22 cellular contexts compared by ENCODE assay signal in genomic region chr7:85262891-85263290, GRCh38.
"Had no signal": no experiment of that assay in that cellular context is flagged by ENCODE, and none has a peak within 500 bp of the region (broad histone marks: within the 10 kb centered on the region; RNA-seq: fewer than 3 reads in every experiment).

No MANE protein-coding gene starts in this region.

- H3K9ac ChIP-seq: parathyroid adenoma had no signal

- H3K4me1 Mint-ChIP-seq: activated B cell treated with CpG ODN at 0.5 μM for 24 hours; activated CD4-positive, alpha-beta T cell treated with anti-CD3 and anti-CD28 coated beads for 36 hours; activated naive CD8-positive, alpha-beta T cell treated with anti-CD3 and anti-CD28 coated beads for 36 hours; memory B cell; nephron progenitor cell had no signal

- H3K9me3 ChIP-seq: esophagus muscularis mucosa, gastrocnemius medialis, heart left ventricle, mucosa of descending colon, thoracic aorta, upper lobe of right lung had no signal

- ATAC-seq: activated CD4-positive, alpha-beta T cell treated with anti-CD3 and anti-CD28 coated beads for 36 hours; gastrocnemius medialis; heart left ventricle; mucosa of descending colon; right cardiac atrium; upper lobe of right lung had no signal

- H3K4me1 ChIP-seq: esophagus muscularis mucosa, gastrocnemius medialis, heart left ventricle, parathyroid adenoma, upper lobe of right lung had no signal

- H3K4me3 Mint-ChIP-seq: activated B cell treated with CpG ODN at 0.5 μM for 24 hours; activated CD4-positive, alpha-beta T cell treated with anti-CD3 and anti-CD28 coated beads for 36 hours; activated naive CD8-positive, alpha-beta T cell treated with anti-CD3 and anti-CD28 coated beads for 36 hours; memory B cell; nephron progenitor cell had no signal

- H2AFZ ChIP-seq: parathyroid adenoma had no signal

- H3K9me3 Mint-ChIP-seq: activated naive CD8-positive, alpha-beta T cell treated with anti-CD3 and anti-CD28 coated beads for 36 hours; nephron progenitor cell had no signal

- H3K4me3 ChIP-seq: esophagus muscularis mucosa, gastrocnemius medialis, heart left ventricle, mucosa of descending colon, thoracic aorta, upper lobe of right lung had no signal

- H3K27me3 ChIP-seq: esophagus muscularis mucosa, gastrocnemius medialis, heart left ventricle, upper lobe of right lung had no signal

- H3K27me3 Mint-ChIP-seq: activated B cell treated with CpG ODN at 0.5 μM for 24 hours; activated CD4-positive, alpha-beta T cell treated with anti-CD3 and anti-CD28 coated beads for 36 hours; activated naive CD8-positive, alpha-beta T cell treated with anti-CD3 and anti-CD28 coated beads for 36 hours; memory B cell had no signal

- H3K27ac Mint-ChIP-seq: activated B cell treated with CpG ODN at 0.5 μM for 24 hours; activated CD4-positive, alpha-beta T cell treated with anti-CD3 and anti-CD28 coated beads for 36 hours; activated naive CD8-positive, alpha-beta T cell treated with anti-CD3 and anti-CD28 coated beads for 36 hours; memory B cell; nephron progenitor cell had no signal

- DNase-seq: activated B cell treated with CpG ODN at 0.5 μM for 24 hours; activated CD4-positive, alpha-beta T cell treated with anti-CD3 and anti-CD28 coated beads for 36 hours; activated CD4-positive, alpha-beta T cell treated with anti-CD3 and anti-CD28 coated beads, Interleukin-2, amount 50 U/mL, for 48 hours; activated naive CD4-positive, alpha-beta T cell treated with Interleukin-2 at 50 U/mL for 16 hours; activated naive CD8-positive, alpha-beta T cell treated with anti-CD3 and anti-CD28 coated beads for 36 hours; activated T-cell treated with anti-CD3 and anti-CD28 coated beads, Interleukin-2, amount 50 U/mL, for 48 hours; amniotic stem cell; cerebellar nuclear complex; cortex of kidney; gastrocnemius medialis; heart left ventricle; mucosa of descending colon; nephron progenitor cell; right cardiac atrium; stimulated activated CD4-positive, alpha-beta T cell treated with anti-CD3 and anti-CD28 coated beads, Interleukin-4, amount 100 ng/mL, for 24 hours; stimulated activated naive CD4-positive, alpha-beta T cell treated with Interleukin-2 at 50 U/mL for 16 hours; T-helper 9 cell; upper lobe of right lung had no signal

- H3K36me3 Mint-ChIP-seq: activated naive CD8-positive, alpha-beta T cell treated with anti-CD3 and anti-CD28 coated beads for 36 hours; memory B cell had no signal

- H3K36me3 ChIP-seq: esophagus muscularis mucosa, gastrocnemius medialis, heart left ventricle, thoracic aorta, upper lobe of right lung had no signal

- H3K27ac ChIP-seq: esophagus muscularis mucosa, gastrocnemius medialis, heart left ventricle, parathyroid adenoma, thoracic aorta, upper lobe of right lung had no signal

- H3K79me2 ChIP-seq: parathyroid adenoma had no signal
